ENCODE assay signal across 14 cellular contexts in genomic region chr14:31243860-31244259, GRCh38. TPM values are rescaled to one million over a fixed set of nuclear protein-coding genes. Genes with fewer than 3 reads are reported as not detected.
DNase-seq lines count a peak whose midpoint lies in the region; ATAC-seq and TF ChIP-seq lines count a peak whose summit lies in the region.
"Had no signal": no experiment of that assay in that cellular context is flagged by ENCODE, and none has a peak within 500 bp of the region (broad histone marks: within the 10 kb centered on the region; RNA-seq: fewer than 3 reads in every experiment).

No MANE protein-coding gene starts in this region.

- DNase-seq in activated effector memory CD4-positive, alpha-beta T cell treated with anti-CD3 and anti-CD28 coated beads, Interleukin-2, amount 50 U/mL, for 16 hours = peak; percentile 63
- no peak for DNase-seq in activated effector memory CD4-positive, alpha-beta T cell treated with Interleukin-2 at 50 U/mL for 16 hours
- DNase-seq in WTC11 (ENCODE audit: low spot score) = no peak
- peak; percentile 41 to 77 for DNase-seq in left colon
- no peak for DNase-seq in suprapubic skin (ENCODE audit: low spot score in 2 of 2)
- DNase-seq in NCI-H524 treated with DMSO at 0.1 percent for 48 hours (lab: John Stamatoyannopoulos, UW) = no peak
- no peak for DNase-seq in KG1 (lab: John Stamatoyannopoulos, UW)
- DNase-seq in natural killer cell = no peak
- DNase-seq: GDM1, immature natural killer cell, NCI-H1436 treated with DMSO at 0.1 percent for 48 hours, testis had no signal

- WGBS in suprapubic skin = 50% methylated on average over 8 of the region's 8 CpGs

- TF ChIP-seq POLR2A in suprapubic skin (IDR thresholded peaks at IDR 0.05) = no peak

- H3K36me3 ChIP-seq in suprapubic skin = no peaks in the 10 kb centered on the region

- TF ChIP-seq CTCF in WTC11 (IDR thresholded peaks at IDR 0.05) (no peak), suprapubic skin (IDR thresholded peaks at IDR 0.05) (no peak), natural killer cell (IDR thresholded peaks at IDR 0.05) (no peak)

- H3K4me3 Mint-ChIP-seq in WTC11 = no peak overlapping the region
- no peak overlapping the region for H3K4me3 Mint-ChIP-seq in natural killer cell
- H3K4me3 Mint-ChIP-seq: B cell; central memory CD8-positive, alpha-beta T cell; immature natural killer cell had no signal

- H3K27ac ChIP-seq in suprapubic skin = peak overlapping the region; percentile 76
- H3K27ac ChIP-seq: testis had no signal

- H3K4me3 ChIP-seq in suprapubic skin = no peak overlapping the region
- H3K4me3 ChIP-seq: testis had no signal

- no peak for TF ChIP-seq EP300 in suprapubic skin (IDR thresholded peaks at IDR 0.05)

- intact Hi-C loops in left colon (cut with DNase I, micrococcal nuclease) = no loop called here
- intact Hi-C loops in natural killer cell (cut with micrococcal nuclease) = no loop called here

- no peaks in the 10 kb centered on the region for H3K9me3 ChIP-seq in suprapubic skin
- H3K9me3 ChIP-seq: testis had no signal

- no peaks in the 10 kb centered on the region for H3K36me3 Mint-ChIP-seq in WTC11
- H3K36me3 Mint-ChIP-seq in natural killer cell = no peaks in the 10 kb centered on the region
- H3K36me3 Mint-ChIP-seq: immature natural killer cell had no signal

- peak overlapping the region; percentile 54 for H3K27ac Mint-ChIP-seq in WTC11
- no peak overlapping the region for H3K27ac Mint-ChIP-seq in natural killer cell
- H3K27ac Mint-ChIP-seq: B cell had no signal

- CTCF ChIA-PET in WTC11 (lab: Charles Lee) = no interaction called here

- H3K27me3 Mint-ChIP-seq in WTC11 (ENCODE audit: low read depth) = no peaks in the 10 kb centered on the region
- no peaks in the 10 kb centered on the region for H3K27me3 Mint-ChIP-seq in natural killer cell (ENCODE audit: low read depth in 2 of 2)
- H3K27me3 Mint-ChIP-seq: B cell; central memory CD8-positive, alpha-beta T cell had no signal

- ATAC-seq in WTC11 (peak; percentile 60), left colon (peak; percentile 87), natural killer cell (no peak)

- H3K4me1 ChIP-seq in suprapubic skin = peaks cover 14% of the 10 kb centered on the region
- H3K4me1 ChIP-seq: testis had no signal

- H3K27me3 ChIP-seq in suprapubic skin = no peaks in the 10 kb centered on the region
- H3K27me3 ChIP-seq: testis had no signal

- H3K9me3 Mint-ChIP-seq in WTC11 = peaks cover 6% of the 10 kb centered on the region
- no peaks in the 10 kb centered on the region for H3K9me3 Mint-ChIP-seq in natural killer cell
- H3K9me3 Mint-ChIP-seq: central memory CD8-positive, alpha-beta T cell had no signal

- POLR2A ChIA-PET in WTC11 (lab: Charles Lee) = no interaction called here

- H3K4me1 Mint-ChIP-seq in WTC11 (peaks cover 16% of the 10 kb centered on the region), natural killer cell (peaks cover 13 to 15% of the 10 kb centered on the region in 2 donors)

TF ChIP-seq in WTC11, 78 proteins besides CTCF, POLR2A, EP300 and RAD21:
- TF ChIP-seq ETV6 (CRISPR knock-in tag; IDR thresholded peaks at IDR 0.05) = no peak
- no peak for TF ChIP-seq IRF2 (CRISPR knock-in tag; IDR thresholded peaks at IDR 0.05; ENCODE audit: borderline replicate concordance, low read depth)
- TF ChIP-seq USF1 (CRISPR knock-in tag; IDR thresholded peaks at IDR 0.05) = no peak
- TF ChIP-seq ZNF416 (CRISPR knock-in tag; IDR thresholded peaks at IDR 0.05) = no peak
- TF ChIP-seq ZNF671 (CRISPR knock-in tag; IDR thresholded peaks at IDR 0.05) = no peak
- TF ChIP-seq OVOL2 (CRISPR knock-in tag; IDR thresholded peaks at IDR 0.05; ENCODE audit: borderline replicate concordance) = no peak
- no peak for TF ChIP-seq CREB1 (CRISPR knock-in tag; IDR thresholded peaks at IDR 0.05)
- TF ChIP-seq ZNF317 (CRISPR knock-in tag; IDR thresholded peaks at IDR 0.05; ENCODE audit: borderline replicate concordance, low read depth) = no peak
- no peak for TF ChIP-seq ZNF219 (CRISPR knock-in tag; IDR thresholded peaks at IDR 0.05; ENCODE audit: borderline replicate concordance)
- TF ChIP-seq NFE2L1 (CRISPR knock-in tag; IDR thresholded peaks at IDR 0.05) = no peak; the same call in 1 of the 2 replicates
- TF ChIP-seq RELA (CRISPR knock-in tag; IDR thresholded peaks at IDR 0.05; ENCODE audit: borderline replicate concordance) = no peak

RNA-seq across cellular contexts. Expression of gene HECTD1, which starts 36.3 kb away (rescaled TPM):
- total RNA-seq in WTC11 (2021) (81.7 to 89.1 TPM (median 88.5 TPM) in 3 replicates), left colon (100 to 1,000 TPM; 129 to 142 TPM), suprapubic skin (100 to 1,000 TPM; 197 to 442 (median 271) TPM), natural killer cell (100 to 1,000 TPM; 162 to 202 (median 179) TPM)

Comparison
In these comparisons a context has a peak if more than half of its experiments do, and no peak if none do; other contexts are left out.
1. DNase-seq: peak in activated effector memory CD4-positive, alpha-beta T cell treated with anti-CD3 and anti-CD28 coated beads, Interleukin-2, amount 50 U/mL, for 16 hours (single experiment) and left colon (2 of 2); none in activated effector memory CD4-positive, alpha-beta T cell treated with Interleukin-2 at 50 U/mL for 16 hours (single experiment), WTC11 (single experiment), suprapubic skin (0 of 2), NCI-H524 treated with DMSO at 0.1 percent for 48 hours (single experiment), KG1 (single experiment) and natural killer cell (single experiment).
2. ATAC-seq: peak in WTC11 (single experiment) and left colon (single experiment); none in natural killer cell (0 of 3).